In the genomic region with DNA sequence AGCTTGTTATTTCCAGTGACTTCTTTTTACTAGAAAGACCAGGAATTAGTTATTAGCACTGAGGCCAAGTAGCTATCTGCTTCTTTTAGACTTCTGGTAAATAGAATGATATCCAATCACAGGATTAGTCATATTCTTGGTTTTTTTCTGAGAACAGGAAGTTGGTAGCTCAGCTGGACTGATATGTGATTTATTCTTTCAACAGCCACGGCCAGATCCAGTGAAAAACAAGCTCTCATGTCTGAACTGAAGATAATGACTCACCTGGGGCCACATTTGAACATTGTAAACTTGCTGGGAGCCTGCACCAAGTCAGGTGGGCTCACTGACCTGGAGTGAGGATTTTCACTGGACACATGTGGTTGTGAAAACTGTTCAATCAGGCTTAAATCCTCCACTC, we compare ENCODE assay signal across 8 cellular contexts. TPM values are rescaled to one million over a fixed set of nuclear protein-coding genes. Genes with fewer than 3 reads are reported as not detected.
A peak's percentile ranks its signal among the peaks of the same experiment; 100 is the strongest.
DNase-seq lines count a peak whose midpoint lies in the region; ATAC-seq lines count a peak whose summit lies in the region.

No MANE protein-coding gene starts in this region.

- in situ Hi-C loops in KBM-7 (cut with MboI; ENCODE audit: low pct_unique_long_range_greater_than_20kb, low sequenced_read_pairs): no loop called here

- DNase-seq in A172 (ENCODE audit: low spot score): peak; percentile 88
- peak; percentile 33 for DNase-seq in KBM-7
- no peak for DNase-seq in OCI-M2 (lab: John Stamatoyannopoulos, UW; ENCODE audit: unreplicated experiment)
- no peak for DNase-seq in UCSD-AML1 (lab: John Stamatoyannopoulos, UW; ENCODE audit: unreplicated experiment)
- no peak for DNase-seq in NCI-H446 (lab: John Stamatoyannopoulos, UW)

- ATAC-seq in GM19463 (IDR thresholded peaks at IDR 0.05; ENCODE audit: unreplicated experiment) (peak; percentile 47), esophagus mucosa (peak; percentile 35), GM18861 (IDR thresholded peaks at IDR 0.05; ENCODE audit: unreplicated experiment) (no peak)

RNA-seq across cellular contexts. Expression of a gene that starts 48.6 kb away (rescaled TPM):
- total RNA-seq in A172 (2014; rRNA removed; shearing (Covaris generic)): 0.05 and 0.10 TPM in 2 replicates
- total RNA-seq in esophagus mucosa: 11.6 TPM

Comparison
In these comparisons a context has a peak if more than half of its experiments do, and no peak if none do; other contexts are left out.
1. DNase-seq: peak in A172 (single experiment) and KBM-7 (single experiment); none in OCI-M2 (single experiment), UCSD-AML1 (single experiment) and NCI-H446 (0 of 2).
2. RNA of a gene that starts 48.6 kb away (total RNA-seq): 11.6 TPM in esophagus mucosa (single experiment); 0.05 to 0.10 TPM in A172; every median in the first group is over 10 times any median in the second.